Comparison of ENCODE assay signal across 28 cellular contexts in the genomic region with DNA sequence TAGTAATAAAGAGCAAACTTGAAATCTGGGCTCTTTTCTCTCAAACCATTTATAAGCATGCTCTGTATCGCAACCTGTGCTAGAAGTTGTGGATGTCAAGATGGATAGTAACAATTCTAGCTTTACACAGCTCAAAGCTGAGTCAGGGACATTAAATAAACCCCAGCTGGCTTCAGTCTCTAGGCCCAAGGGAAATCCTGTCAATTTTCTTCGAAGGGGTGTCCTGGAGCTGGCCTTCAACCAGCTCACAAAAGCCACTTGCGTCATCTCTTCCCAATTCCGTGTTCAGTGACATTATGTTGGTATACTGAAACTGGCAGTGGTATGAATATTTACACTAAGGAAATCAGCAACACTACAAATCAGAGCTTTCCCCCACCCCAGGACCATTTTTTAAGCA.
"Had no signal": no experiment of that assay in that cellular context is flagged by ENCODE, and none has a peak within 500 bp of the region (broad histone marks: within the 10 kb centered on the region; RNA-seq: fewer than 3 reads in every experiment).

No MANE protein-coding gene starts in this region.

- H3K27ac Mint-ChIP-seq: natural killer cell treated with Interleukin-12 subunit alpha and Interleukin-12 subunit beta and Interleukin-15 and Interleukin-18, amount 100 ng/mL, for 72 hours; nephron progenitor cell; progenitor cell of endocrine pancreas; stimulated activated effector memory CD8-positive, alpha-beta T cell treated with anti-CD3 and anti-CD28 coated beads, Interleukin-12 subunit alpha, Interleukin-12 subunit beta, amount 100 ng/mL, for 72 hours; stimulated activated naive B cell treated with anti-CD40 and anti-IgM and Interleukin-4, amounts not matched to agents 10 μg/mL and 1 μg/mL and 100 μg/mL, for 72 hours; stimulated activated naive CD8-positive, alpha-beta T cell treated with anti-CD3 and anti-CD28 coated beads, Interleukin-15, Interleukin-2, amounts not matched to agents 100 ng/mL and 50 ng/mL, for 24 hours had no signal

- H3K9me3 ChIP-seq: ovary, psoas muscle, right lobe of liver, sigmoid colon, stomach, thoracic aorta, thyroid gland, tibial nerve, upper lobe of left lung, vagina had no signal

- H3K4me1 Mint-ChIP-seq: nephron progenitor cell; neural crest cell; stimulated activated effector memory CD8-positive, alpha-beta T cell treated with anti-CD3 and anti-CD28 coated beads, Interleukin-12 subunit alpha, Interleukin-12 subunit beta, amount 100 ng/mL, for 72 hours; stimulated activated naive B cell treated with anti-CD40 and anti-IgM and Interleukin-4, amounts not matched to agents 10 μg/mL and 1 μg/mL and 100 μg/mL, for 72 hours had no signal

- H3K27me3 ChIP-seq: ovary, right lobe of liver, sigmoid colon, stomach, thyroid gland, tibial nerve, upper lobe of left lung, vagina had no signal

- H3K79me2 ChIP-seq: parathyroid adenoma had no signal

- H3K36me3 ChIP-seq: ovary, right lobe of liver, sigmoid colon, stomach, thoracic aorta, thyroid gland, tibial nerve, upper lobe of left lung, vagina had no signal

- H3K27ac ChIP-seq: ovary, parathyroid adenoma, psoas muscle, right lobe of liver, sigmoid colon, stomach, thoracic aorta, thyroid gland, tibial nerve, upper lobe of left lung, vagina had no signal

- H2AFZ ChIP-seq: parathyroid adenoma had no signal

- DNase-seq: nephron progenitor cell; occipital lobe; ovary; posterior cingulate gyrus; psoas muscle; right cardiac atrium; right lobe of liver; sigmoid colon; small intestine; stimulated activated CD4-positive, alpha-beta T cell treated with anti-CD3 and anti-CD28 coated beads, Interleukin-15, amount 100 ng/mL, for 24 hours; stimulated activated CD4-positive, alpha-beta T cell treated with anti-CD3 and anti-CD28 coated beads, Interleukin-2, amount 100 ng/mL, for 24 hours; stimulated activated CD4-positive, alpha-beta T cell treated with anti-CD3 and anti-CD28 coated beads, Interleukin-2, amount 100 ng/mL, for 48 hours; stimulated activated CD4-positive, alpha-beta T cell treated with anti-CD3 and anti-CD28 coated beads, Interleukin-4, amount 100 ng/mL, for 24 hours; stimulated activated naive B cell treated with anti-CD40 and anti-IgM and Interleukin-4, amounts not matched to agents 10 μg/mL and 1 μg/mL and 100 μg/mL, for 72 hours; stimulated activated naive CD4-positive, alpha-beta T cell treated with Interleukin-2 at 50 U/mL for 16 hours; stomach; thyroid gland; trophoblast cell; upper lobe of left lung had no signal

- H3K27me3 Mint-ChIP-seq: progenitor cell of endocrine pancreas; stimulated activated naive B cell treated with anti-CD40 and anti-IgM and Interleukin-4, amounts not matched to agents 10 μg/mL and 1 μg/mL and 100 μg/mL, for 72 hours had no signal

- H3K4me1 ChIP-seq: parathyroid adenoma, psoas muscle, right lobe of liver, sigmoid colon, stomach, thyroid gland, tibial nerve, upper lobe of left lung, vagina had no signal

- H3K4me3 ChIP-seq: ovary, psoas muscle, right lobe of liver, sigmoid colon, stomach, thoracic aorta, thyroid gland, tibial nerve, upper lobe of left lung, vagina had no signal

- H3K36me3 Mint-ChIP-seq: natural killer cell treated with Interleukin-12 subunit alpha and Interleukin-12 subunit beta and Interleukin-15 and Interleukin-18, amount 100 ng/mL, for 72 hours; stimulated activated effector memory CD8-positive, alpha-beta T cell treated with anti-CD3 and anti-CD28 coated beads, Interleukin-12 subunit alpha, Interleukin-12 subunit beta, amount 100 ng/mL, for 72 hours; stimulated activated naive B cell treated with anti-CD40 and anti-IgM and Interleukin-4, amounts not matched to agents 10 μg/mL and 1 μg/mL and 100 μg/mL, for 72 hours had no signal

- H3K9ac ChIP-seq: parathyroid adenoma had no signal

- ATAC-seq: natural killer cell treated with Interleukin-12 subunit alpha and Interleukin-12 subunit beta and Interleukin-15 and Interleukin-18, amount 100 ng/mL, for 72 hours; psoas muscle; right cardiac atrium; right lobe of liver; stimulated activated effector memory CD8-positive, alpha-beta T cell treated with anti-CD3 and anti-CD28 coated beads, Interleukin-12 subunit alpha, Interleukin-12 subunit beta, amount 100 ng/mL, for 72 hours; stimulated activated naive B cell treated with anti-CD40 and anti-IgM and Interleukin-4, amounts not matched to agents 10 μg/mL and 1 μg/mL and 100 μg/mL, for 72 hours had no signal

- H3K9me3 Mint-ChIP-seq: natural killer cell treated with Interleukin-12 subunit alpha and Interleukin-12 subunit beta and Interleukin-15 and Interleukin-18, amount 100 ng/mL, for 72 hours; nephron progenitor cell; neural crest cell; stimulated activated effector memory CD8-positive, alpha-beta T cell treated with anti-CD3 and anti-CD28 coated beads, Interleukin-12 subunit alpha, Interleukin-12 subunit beta, amount 100 ng/mL, for 72 hours; stimulated activated naive B cell treated with anti-CD40 and anti-IgM and Interleukin-4, amounts not matched to agents 10 μg/mL and 1 μg/mL and 100 μg/mL, for 72 hours; stimulated activated naive CD8-positive, alpha-beta T cell treated with anti-CD3 and anti-CD28 coated beads, Interleukin-15, Interleukin-2, amounts not matched to agents 100 ng/mL and 50 ng/mL, for 24 hours had no signal

- H3K4me3 Mint-ChIP-seq: natural killer cell treated with Interleukin-12 subunit alpha and Interleukin-12 subunit beta and Interleukin-15 and Interleukin-18, amount 100 ng/mL, for 72 hours; nephron progenitor cell; neural crest cell; stimulated activated effector memory CD8-positive, alpha-beta T cell treated with anti-CD3 and anti-CD28 coated beads, Interleukin-12 subunit alpha, Interleukin-12 subunit beta, amount 100 ng/mL, for 72 hours; stimulated activated naive B cell treated with anti-CD40 and anti-IgM and Interleukin-4, amounts not matched to agents 10 μg/mL and 1 μg/mL and 100 μg/mL, for 72 hours; stimulated activated naive CD8-positive, alpha-beta T cell treated with anti-CD3 and anti-CD28 coated beads, Interleukin-15, Interleukin-2, amounts not matched to agents 100 ng/mL and 50 ng/mL, for 24 hours had no signal
